ENCODE assay signal across 20 cellular contexts in genomic region chr2:144847347-144848080, GRCh38.
A peak's percentile ranks its signal among the peaks of the same experiment; 100 is the strongest.
DNase-seq lines count a peak whose midpoint lies in the region; ATAC-seq, FAIRE-seq and TF ChIP-seq lines count a peak whose summit lies in the region.
"Had no signal": no experiment of that assay in that cellular context is flagged by ENCODE, and none has a peak within 500 bp of the region (broad histone marks: within the 10 kb centered on the region; RNA-seq: fewer than 3 reads in every experiment).

No MANE protein-coding gene starts in this region.

- no peaks in the 10 kb centered on the region for H3K4me1 Mint-ChIP-seq in activated naive CD4-positive, alpha-beta T cell treated with anti-CD3 and anti-CD28 coated beads, Interleukin-2, amount 10 ng/mL, durations not matched to agents 7 days and 5 days
- peaks cover 37% of the 10 kb centered on the region for H3K4me1 Mint-ChIP-seq in mesothelial cell of epicardium
- H3K4me1 Mint-ChIP-seq: CD4-positive, CD25-positive, alpha-beta regulatory T cell had no signal

- no peaks in the 10 kb centered on the region for H3K9me3 Mint-ChIP-seq in activated naive CD4-positive, alpha-beta T cell treated with anti-CD3 and anti-CD28 coated beads, Interleukin-2, amount 10 ng/mL, durations not matched to agents 7 days and 5 days
- H3K9me3 Mint-ChIP-seq in activated naive CD4-positive, alpha-beta T cell treated with anti-CD3 and anti-CD28 coated beads, Interleukin-2, amount 50 U/mL, for 72 hours, result no peaks in the 10 kb centered on the region
- peaks cover 4% of the 10 kb centered on the region for H3K9me3 Mint-ChIP-seq in mesothelial cell of epicardium
- H3K9me3 Mint-ChIP-seq: CD8-positive, alpha-beta T cell; GM23338; H9 had no signal

- CTCF ChIA-PET in activated naive CD4-positive, alpha-beta T cell treated with anti-CD3 and anti-CD28 coated beads, Interleukin-2, amount 10 ng/mL, durations not matched to agents 7 days and 5 days (lab: Charles Lee), result no interaction called here

- H3K27ac Mint-ChIP-seq in activated naive CD4-positive, alpha-beta T cell treated with anti-CD3 and anti-CD28 coated beads, Interleukin-2, amount 10 ng/mL, durations not matched to agents 7 days and 5 days, result peak overlapping the region; percentile 68
- no peak overlapping the region for H3K27ac Mint-ChIP-seq in activated naive CD4-positive, alpha-beta T cell treated with anti-CD3 and anti-CD28 coated beads, Interleukin-2, amount 50 U/mL, for 72 hours
- peak overlapping the region; percentile 52 for H3K27ac Mint-ChIP-seq in mesothelial cell of epicardium
- H3K27ac Mint-ChIP-seq: B cell; CD4-positive, CD25-positive, alpha-beta regulatory T cell; CD8-positive, alpha-beta T cell; GM23338; H9 had no signal

- no peak for ATAC-seq in activated naive CD4-positive, alpha-beta T cell treated with anti-CD3 and anti-CD28 coated beads, Interleukin-2, amount 50 U/mL, for 72 hours
- no peak for ATAC-seq in SK-N-SH treated with all-trans-retinoic acid at 6 μM for 48 hours
- ATAC-seq: CD8-positive, alpha-beta T cell; GM23338; HCT116 had no signal

- DNase-seq in activated naive CD4-positive, alpha-beta T cell treated with anti-CD3 and anti-CD28 coated beads, Interleukin-2, amount 10 ng/mL, durations not matched to agents 7 days and 5 days, result no peak
- DNase-seq in activated naive CD4-positive, alpha-beta T cell treated with anti-CD3 and anti-CD28 coated beads, Interleukin-2, amount 50 U/mL, for 72 hours (ENCODE audit: low spot score in 2 of 2), result no peak
- DNase-seq in mesothelial cell of epicardium (ENCODE audit: low spot score in 2 of 2, unreplicated experiment in 2 of 2) (no peak), D721Med (ENCODE audit: insufficient read length, low spot score) (no peak), NCI-H1694 (lab: John Stamatoyannopoulos, UW) (no peak)
- DNase-seq: Caco-2; CD4-positive, CD25-positive, alpha-beta regulatory T cell; CD8-positive, alpha-beta T cell; DMS 273 treated with DMSO at 0.1 percent for 48 hours; DMS79; EL; GDM1; H9 had no signal

- no peak overlapping the region for H3K4me3 Mint-ChIP-seq in activated naive CD4-positive, alpha-beta T cell treated with anti-CD3 and anti-CD28 coated beads, Interleukin-2, amount 10 ng/mL, durations not matched to agents 7 days and 5 days
- no peak overlapping the region for H3K4me3 Mint-ChIP-seq in mesothelial cell of epicardium
- H3K4me3 Mint-ChIP-seq: B cell; CD4-positive, CD25-positive, alpha-beta regulatory T cell; CD8-positive, alpha-beta T cell; GM23338; H9 had no signal

- FAIRE-seq in D721Med (lab: Jason Lieb, UNC), result no peak
- FAIRE-seq: A204.1, GM12891, GM18507 had no signal

- H3K27me3 Mint-ChIP-seq in activated naive CD4-positive, alpha-beta T cell treated with anti-CD3 and anti-CD28 coated beads, Interleukin-2, amount 10 ng/mL, durations not matched to agents 7 days and 5 days, result no peaks in the 10 kb centered on the region
- no peaks in the 10 kb centered on the region for H3K27me3 Mint-ChIP-seq in mesothelial cell of epicardium (ENCODE audit: low read depth)
- H3K27me3 Mint-ChIP-seq: B cell; CD4-positive, CD25-positive, alpha-beta regulatory T cell had no signal

- H3K36me3 Mint-ChIP-seq in activated naive CD4-positive, alpha-beta T cell treated with anti-CD3 and anti-CD28 coated beads, Interleukin-2, amount 10 ng/mL, durations not matched to agents 7 days and 5 days, result no peaks in the 10 kb centered on the region
- H3K36me3 Mint-ChIP-seq in activated naive CD4-positive, alpha-beta T cell treated with anti-CD3 and anti-CD28 coated beads, Interleukin-2, amount 50 U/mL, for 72 hours, result no peaks in the 10 kb centered on the region
- H3K36me3 Mint-ChIP-seq in mesothelial cell of epicardium, result peaks cover 3% of the 10 kb centered on the region
- H3K36me3 Mint-ChIP-seq: CD4-positive, CD25-positive, alpha-beta regulatory T cell; CD8-positive, alpha-beta T cell had no signal

- TF ChIP-seq CTCF in mesothelial cell of epicardium (IDR thresholded peaks at IDR 0.05; ENCODE audit: unreplicated experiment) (no peak), D721Med (IDR thresholded peaks at IDR 0.05; ENCODE audit: insufficient read depth, missing control alignments) (no peak)

TF ChIP-seq in SK-N-SH treated with all-trans-retinoic acid at 6 μM for 48 hours, 23 proteins besides CTCF, POLR2A, EP300 and RAD21:
- TF ChIP-seq POU6F1 (CRISPR knock-in tag; IDR thresholded peaks at IDR 0.05; ENCODE audit: borderline replicate concordance, low read depth) (no peak), ISL1 (CRISPR knock-in tag; IDR thresholded peaks at IDR 0.05) (peak; percentile 59), ZNF565 (CRISPR knock-in tag; conservative IDR thresholded peaks at IDR 0.05; ENCODE audit: low read depth) (no peak)

Comparison
In these comparisons a context has a peak if more than half of its experiments do, and no peak if none do; other contexts are left out.
1. H3K27ac Mint-ChIP-seq: peak in activated naive CD4-positive, alpha-beta T cell treated with anti-CD3 and anti-CD28 coated beads, Interleukin-2, amount 10 ng/mL, durations not matched to agents 7 days and 5 days (single experiment) and mesothelial cell of epicardium (single experiment); none in activated naive CD4-positive, alpha-beta T cell treated with anti-CD3 and anti-CD28 coated beads, Interleukin-2, amount 50 U/mL, for 72 hours (0 of 2).